In the genomic region with DNA sequence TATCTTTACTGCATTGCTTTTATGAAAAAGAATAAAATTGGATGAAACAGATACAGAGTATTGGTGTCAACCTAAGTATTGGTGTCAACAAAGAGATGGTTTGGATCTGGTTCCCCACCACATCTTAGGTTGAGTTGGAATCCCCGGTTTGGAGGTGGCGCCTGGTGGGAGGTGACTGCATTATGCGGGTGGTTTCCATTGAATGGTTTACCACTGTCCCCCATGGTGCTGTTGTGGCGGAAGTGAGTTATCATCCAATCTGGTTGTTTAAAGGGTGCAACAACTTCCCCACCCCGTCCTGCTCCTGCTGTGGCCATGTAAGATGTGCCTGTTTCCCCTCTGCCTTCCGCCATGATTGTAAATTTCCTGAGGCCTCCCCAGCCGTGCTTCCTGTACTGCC, we compare ENCODE assay signal across 2 cellular contexts.
TF ChIP-seq lines count a peak whose summit lies in the region.

No MANE protein-coding gene starts in this region.

TF ChIP-seq in GM12878, 131 proteins besides CTCF, POLR2A, EP300 and RAD21:
- TF ChIP-seq, protein P1, sequence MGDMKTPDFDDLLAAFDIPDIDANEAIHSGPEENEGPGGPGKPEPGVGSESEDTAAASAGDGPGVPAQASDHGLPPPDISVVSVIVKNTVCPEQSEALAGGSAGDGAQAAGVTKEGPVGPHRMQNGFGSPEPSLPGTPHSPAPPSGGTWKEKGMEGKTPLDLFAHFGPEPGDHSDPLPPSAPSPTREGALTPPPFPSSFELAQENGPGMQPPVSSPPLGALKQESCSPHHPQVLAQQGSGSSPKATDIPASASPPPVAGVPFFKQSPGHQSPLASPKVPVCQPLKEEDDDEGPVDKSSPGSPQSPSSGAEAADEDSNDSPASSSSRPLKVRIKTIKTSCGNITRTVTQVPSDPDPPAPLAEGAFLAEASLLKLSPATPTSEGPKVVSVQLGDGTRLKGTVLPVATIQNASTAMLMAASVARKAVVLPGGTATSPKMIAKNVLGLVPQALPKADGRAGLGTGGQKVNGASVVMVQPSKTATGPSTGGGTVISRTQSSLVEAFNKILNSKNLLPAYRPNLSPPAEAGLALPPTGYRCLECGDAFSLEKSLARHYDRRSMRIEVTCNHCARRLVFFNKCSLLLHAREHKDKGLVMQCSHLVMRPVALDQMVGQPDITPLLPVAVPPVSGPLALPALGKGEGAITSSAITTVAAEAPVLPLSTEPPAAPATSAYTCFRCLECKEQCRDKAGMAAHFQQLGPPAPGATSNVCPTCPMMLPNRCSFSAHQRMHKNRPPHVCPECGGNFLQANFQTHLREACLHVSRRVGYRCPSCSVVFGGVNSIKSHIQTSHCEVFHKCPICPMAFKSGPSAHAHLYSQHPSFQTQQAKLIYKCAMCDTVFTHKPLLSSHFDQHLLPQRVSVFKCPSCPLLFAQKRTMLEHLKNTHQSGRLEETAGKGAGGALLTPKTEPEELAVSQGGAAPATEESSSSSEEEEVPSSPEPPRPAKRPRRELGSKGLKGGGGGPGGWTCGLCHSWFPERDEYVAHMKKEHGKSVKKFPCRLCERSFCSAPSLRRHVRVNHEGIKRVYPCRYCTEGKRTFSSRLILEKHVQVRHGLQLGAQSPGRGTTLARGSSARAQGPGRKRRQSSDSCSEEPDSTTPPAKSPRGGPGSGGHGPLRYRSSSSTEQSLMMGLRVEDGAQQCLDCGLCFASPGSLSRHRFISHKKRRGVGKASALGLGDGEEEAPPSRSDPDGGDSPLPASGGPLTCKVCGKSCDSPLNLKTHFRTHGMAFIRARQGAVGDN (IDR thresholded peaks at IDR 0.05), result no peak
- no peak for TF ChIP-seq NR2C2 (IDR thresholded peaks at IDR 0.05; ENCODE audit: borderline replicate concordance, control insufficient read depth, insufficient read length, low read depth)
- no peak for TF ChIP-seq FOXK2 (IDR thresholded peaks at IDR 0.05)
- TF ChIP-seq RUNX3 (IDR thresholded peaks at IDR 0.05; ENCODE audit: low read length), result peak; percentile 35; the same call in 1 of the 2 replicates
- no peak for TF ChIP-seq CBX3 (IDR thresholded peaks at IDR 0.05; ENCODE audit: borderline replicate concordance, low read depth)
- TF ChIP-seq, protein P2, sequence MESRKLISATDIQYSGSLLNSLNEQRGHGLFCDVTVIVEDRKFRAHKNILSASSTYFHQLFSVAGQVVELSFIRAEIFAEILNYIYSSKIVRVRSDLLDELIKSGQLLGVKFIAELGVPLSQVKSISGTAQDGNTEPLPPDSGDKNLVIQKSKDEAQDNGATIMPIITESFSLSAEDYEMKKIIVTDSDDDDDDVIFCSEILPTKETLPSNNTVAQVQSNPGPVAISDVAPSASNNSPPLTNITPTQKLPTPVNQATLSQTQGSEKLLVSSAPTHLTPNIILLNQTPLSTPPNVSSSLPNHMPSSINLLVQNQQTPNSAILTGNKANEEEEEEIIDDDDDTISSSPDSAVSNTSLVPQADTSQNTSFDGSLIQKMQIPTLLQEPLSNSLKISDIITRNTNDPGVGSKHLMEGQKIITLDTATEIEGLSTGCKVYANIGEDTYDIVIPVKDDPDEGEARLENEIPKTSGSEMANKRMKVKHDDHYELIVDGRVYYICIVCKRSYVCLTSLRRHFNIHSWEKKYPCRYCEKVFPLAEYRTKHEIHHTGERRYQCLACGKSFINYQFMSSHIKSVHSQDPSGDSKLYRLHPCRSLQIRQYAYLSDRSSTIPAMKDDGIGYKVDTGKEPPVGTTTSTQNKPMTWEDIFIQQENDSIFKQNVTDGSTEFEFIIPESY (IDR thresholded peaks at IDR 0.05), result peak; percentile 20; the same call in 1 of the 2 replicates
- TF ChIP-seq, protein P3, sequence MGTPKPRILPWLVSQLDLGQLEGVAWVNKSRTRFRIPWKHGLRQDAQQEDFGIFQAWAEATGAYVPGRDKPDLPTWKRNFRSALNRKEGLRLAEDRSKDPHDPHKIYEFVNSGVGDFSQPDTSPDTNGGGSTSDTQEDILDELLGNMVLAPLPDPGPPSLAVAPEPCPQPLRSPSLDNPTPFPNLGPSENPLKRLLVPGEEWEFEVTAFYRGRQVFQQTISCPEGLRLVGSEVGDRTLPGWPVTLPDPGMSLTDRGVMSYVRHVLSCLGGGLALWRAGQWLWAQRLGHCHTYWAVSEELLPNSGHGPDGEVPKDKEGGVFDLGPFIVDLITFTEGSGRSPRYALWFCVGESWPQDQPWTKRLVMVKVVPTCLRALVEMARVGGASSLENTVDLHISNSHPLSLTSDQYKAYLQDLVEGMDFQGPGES (IDR thresholded peaks at IDR 0.05), result no peak
- TF ChIP-seq SREBF2 (IDR thresholded peaks at IDR 0.05; ENCODE audit: low read length), result no peak
- TF ChIP-seq NBN (IDR thresholded peaks at IDR 0.05), result no peak
TF ChIP-seq in GM12878: peak in this region for 2.

TF ChIP-seq in SK-N-SH, 30 proteins besides CTCF, POLR2A, EP300 and RAD21:
- TF ChIP-seq FOSL2 (IDR thresholded peaks at IDR 0.05; ENCODE audit: borderline replicate concordance, low read depth), result no peak
- no peak for TF ChIP-seq GABPA (IDR thresholded peaks at IDR 0.05; ENCODE audit: low read depth)
- TF ChIP-seq, protein P2 (IDR thresholded peaks at IDR 0.05; ENCODE audit: borderline replicate concordance, low read depth), result no peak
- no peak for TF ChIP-seq NRF1 (IDR thresholded peaks at IDR 0.05; ENCODE audit: low read depth, low read length)
TF ChIP-seq in SK-N-SH: peak in this region for 0.
